8 cellular contexts compared by ENCODE assay signal in genomic region chr1:8025671-8026144, GRCh38. TPM values are rescaled to one million over a fixed set of nuclear protein-coding genes. Genes with fewer than 3 reads are reported as not detected.
DNase-seq lines count a peak whose midpoint lies in the region; ATAC-seq lines count a peak whose summit lies in the region.

No MANE protein-coding gene starts in this region.

- H3K4me1 Mint-ChIP-seq in activated naive CD8-positive, alpha-beta T cell (ENCODE audit: low read depth) = peaks cover 10% of the 10 kb centered on the region
- peaks cover 8 to 11% of the 10 kb centered on the region in 2 donors for H3K4me1 Mint-ChIP-seq in immature natural killer cell

- H3K4me3 Mint-ChIP-seq in activated naive CD8-positive, alpha-beta T cell = peak overlapping the region; percentile 91
- peak overlapping the region; percentile 80 to 91 (median 87) for H3K4me3 Mint-ChIP-seq in immature natural killer cell

- H3K4me3 ChIP-seq in subcutaneous abdominal adipose tissue (ENCODE audit: low read depth in 1 of 5, low read length in 5 of 5) = peak overlapping the region; percentile 79 to 98 (median 87)

- H3K36me3 Mint-ChIP-seq in activated naive CD8-positive, alpha-beta T cell = no peaks in the 10 kb centered on the region
- no peaks in the 10 kb centered on the region for H3K36me3 Mint-ChIP-seq in immature natural killer cell

- H3K9me3 Mint-ChIP-seq in activated naive CD8-positive, alpha-beta T cell (ENCODE audit: low read depth) = no peaks in the 10 kb centered on the region
- H3K9me3 Mint-ChIP-seq in immature natural killer cell = peaks cover 0 to 2% (median 0%) of the 10 kb centered on the region in 6 donors

- peak overlapping the region; percentile 49 to 95 (median 74) for H3K9ac ChIP-seq in subcutaneous abdominal adipose tissue (ENCODE audit: low read length in 5 of 5)

- peak; percentile 26 for ATAC-seq in GM18517 (IDR thresholded peaks at IDR 0.05; ENCODE audit: unreplicated experiment)
- peak; percentile 14 for ATAC-seq in HG02610 (IDR thresholded peaks at IDR 0.05; ENCODE audit: unreplicated experiment)
- no peak for ATAC-seq in HG03520 (IDR thresholded peaks at IDR 0.05; ENCODE audit: unreplicated experiment)
- ATAC-seq in GM18519 (IDR thresholded peaks at IDR 0.05; ENCODE audit: low FRiP score, unreplicated experiment) = no peak

- H3K27me3 Mint-ChIP-seq in activated naive CD8-positive, alpha-beta T cell = peaks cover 13% of the 10 kb centered on the region
- peaks cover 10 to 14% (median 14%) of the 10 kb centered on the region in 3 donors for H3K27me3 Mint-ChIP-seq in immature natural killer cell (ENCODE audit: low read depth in 3 of 3)

- peaks cover 4 to 63% (median 37%) of the 10 kb centered on the region in 5 donors for H3K4me1 ChIP-seq in subcutaneous abdominal adipose tissue (ENCODE audit: control insufficient read depth in 5 of 5, insufficient read depth in 5 of 5, low read length in 5 of 5)

- H3K27ac ChIP-seq in subcutaneous abdominal adipose tissue (ENCODE audit: low read depth, low read length) = peak overlapping the region; percentile 39

- DNase-seq in immature natural killer cell = no peak
- DNase-seq in T1000 (lab: John Stamatoyannopoulos, UW) = no peak

- no peak overlapping the region for H3K27ac Mint-ChIP-seq in activated naive CD8-positive, alpha-beta T cell
- H3K27ac Mint-ChIP-seq in immature natural killer cell = peak overlapping the region; percentile 14 to 79 (median 48)

- no peaks in the 10 kb centered on the region for H3K36me3 ChIP-seq in subcutaneous abdominal adipose tissue (ENCODE audit: control insufficient read depth in 5 of 5, insufficient read depth in 5 of 5, low read length in 5 of 5)

- H3K27me3 ChIP-seq in subcutaneous abdominal adipose tissue (ENCODE audit: control insufficient read depth in 5 of 5, insufficient read depth in 4 of 5, low read length in 5 of 5) = no peaks in the 10 kb centered on the region

- no peaks in the 10 kb centered on the region for H3K9me3 ChIP-seq in subcutaneous abdominal adipose tissue (ENCODE audit: control insufficient read depth in 5 of 5, low read length in 5 of 5)

RNA-seq across cellular contexts. Expression of gene ERRFI1, which starts 0.4 kb away (rescaled TPM):
- polyA plus RNA-seq in immature natural killer cell = 1 to 10 TPM in 1 of 3 donors, under 1 TPM in 1, not detected in 1; 0.33 to 1.1 TPM

Comparison
In these comparisons a context has a peak if more than half of its experiments do, and no peak if none do; other contexts are left out.
1. ATAC-seq: peak in GM18517 (single experiment) and HG02610 (single experiment); none in HG03520 (single experiment) and GM18519 (single experiment).